ENCODE assay signal across 20 cellular contexts in genomic region chr3:97691354-97691753, GRCh38.
DNase-seq lines count a peak whose midpoint lies in the region; ATAC-seq and TF ChIP-seq lines count a peak whose summit lies in the region.
"Had no signal": no experiment of that assay in that cellular context is flagged by ENCODE, and none has a peak within 500 bp of the region (broad histone marks: within the 10 kb centered on the region; RNA-seq: fewer than 3 reads in every experiment).

No MANE protein-coding gene starts in this region.

- no peaks in the 10 kb centered on the region for H3K9me3 ChIP-seq in testis
- H3K9me3 ChIP-seq: Peyer's patch, SJSA1 had no signal

- H3K4me1 ChIP-seq in testis = no peaks in the 10 kb centered on the region
- H3K4me1 ChIP-seq: Peyer's patch, SJSA1 had no signal

- H3K27ac ChIP-seq in testis = no peak overlapping the region
- H3K27ac ChIP-seq: Peyer's patch, SJSA1 had no signal

- H3K4me3 ChIP-seq in testis = no peak overlapping the region
- H3K4me3 ChIP-seq: Peyer's patch, SJSA1 had no signal

- no peak for TF ChIP-seq POLR2A in testis (IDR thresholded peaks at IDR 0.05)

- WGBS in testis, 2 donors = 82 to 85% methylated on average over 1 of the region's 1 CpG

- intact Hi-C loops in testis (cut with DNase I; ENCODE audit: low total_unique reads) = no loop called here

- TF ChIP-seq CTCF in testis (IDR thresholded peaks at IDR 0.05) = no peak

- no peaks in the 10 kb centered on the region for H3K36me3 ChIP-seq in testis (ENCODE audit: low read depth, missing control alignments)
- H3K36me3 ChIP-seq: Peyer's patch, SJSA1 had no signal

- no peaks in the 10 kb centered on the region for H3K27me3 ChIP-seq in testis
- H3K27me3 ChIP-seq: Peyer's patch, SJSA1 had no signal

- peak; percentile 17 for DNase-seq in NCI-H526 treated with DMSO at 0.1 percent for 48 hours (lab: John Stamatoyannopoulos, UW)
- no peak for DNase-seq in NCI-H748 (lab: John Stamatoyannopoulos, UW; ENCODE audit: unreplicated experiment)
- no peak for DNase-seq in glomerular visceral epithelial cell (ENCODE audit: extremely low spot score)
- no peak for DNase-seq in NK-92 (lab: John Stamatoyannopoulos, UW; ENCODE audit: unreplicated experiment)
- no peak for DNase-seq in testis
- DNase-seq: CD4-positive, CD25-positive, alpha-beta regulatory T cell; DMS79; KBM-7; MM.1S; NCI-H1092; NCI-H1436; NCI-H187 treated with DMSO at 0.1 percent for 48 hours; NCI-H2107; NCI-H774; Peyer's patch; T-helper 1 cell had no signal

- ATAC-seq in GM18907 (IDR thresholded peaks at IDR 0.05; ENCODE audit: unreplicated experiment) = peak; percentile 85
- peak; percentile 67 for ATAC-seq in GM21423 (IDR thresholded peaks at IDR 0.05; ENCODE audit: unreplicated experiment)
- ATAC-seq in HG03159 (IDR thresholded peaks at IDR 0.05; ENCODE audit: unreplicated experiment) = peak; percentile 59
